1 cellular context compared by ENCODE assay signal in genomic region chr22:36445158-36445668, GRCh38.
TF ChIP-seq lines count a peak whose summit lies in the region.

No MANE protein-coding gene starts in this region.

TF ChIP-seq in IMR-90, 13 proteins besides CTCF, POLR2A, EP300 and RAD21 (continued from another document):
- TF ChIP-seq FOS (IDR thresholded peaks at IDR 0.05; ENCODE audit: low read depth, low read length) (peak; percentile 56; the same call in 1 of the 2 replicates), BHLHE40 (IDR thresholded peaks at IDR 0.05; ENCODE audit: low read depth, low read length) (peak; percentile 63), MXI1 (IDR thresholded peaks at IDR 0.05; ENCODE audit: borderline replicate concordance, low read depth, low read length) (no peak), RCOR1 (IDR thresholded peaks at IDR 0.05; ENCODE audit: insufficient replicate concordance, low read length) (no peak), RFX5 (IDR thresholded peaks at IDR 0.05; ENCODE audit: low read depth, low read length) (no peak), NFE2L2 (IDR thresholded peaks at IDR 0.05; ENCODE audit: low read depth, low read length) (peak; percentile 63; the same call in 1 of the 2 replicates), SMC3 (IDR thresholded peaks at IDR 0.05; ENCODE audit: low read depth, low read length) (no peak; the same call in 1 of the 2 replicates)
- TF ChIP-seq, protein P1, sequence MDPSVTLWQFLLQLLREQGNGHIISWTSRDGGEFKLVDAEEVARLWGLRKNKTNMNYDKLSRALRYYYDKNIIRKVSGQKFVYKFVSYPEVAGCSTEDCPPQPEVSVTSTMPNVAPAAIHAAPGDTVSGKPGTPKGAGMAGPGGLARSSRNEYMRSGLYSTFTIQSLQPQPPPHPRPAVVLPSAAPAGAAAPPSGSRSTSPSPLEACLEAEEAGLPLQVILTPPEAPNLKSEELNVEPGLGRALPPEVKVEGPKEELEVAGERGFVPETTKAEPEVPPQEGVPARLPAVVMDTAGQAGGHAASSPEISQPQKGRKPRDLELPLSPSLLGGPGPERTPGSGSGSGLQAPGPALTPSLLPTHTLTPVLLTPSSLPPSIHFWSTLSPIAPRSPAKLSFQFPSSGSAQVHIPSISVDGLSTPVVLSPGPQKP (IDR thresholded peaks at IDR 0.05; ENCODE audit: borderline replicate concordance, low read depth, low read length) = no peak
TF ChIP-seq in IMR-90: peak in this region for 7.
